10 cellular contexts compared by ENCODE assay signal in the genomic region with DNA sequence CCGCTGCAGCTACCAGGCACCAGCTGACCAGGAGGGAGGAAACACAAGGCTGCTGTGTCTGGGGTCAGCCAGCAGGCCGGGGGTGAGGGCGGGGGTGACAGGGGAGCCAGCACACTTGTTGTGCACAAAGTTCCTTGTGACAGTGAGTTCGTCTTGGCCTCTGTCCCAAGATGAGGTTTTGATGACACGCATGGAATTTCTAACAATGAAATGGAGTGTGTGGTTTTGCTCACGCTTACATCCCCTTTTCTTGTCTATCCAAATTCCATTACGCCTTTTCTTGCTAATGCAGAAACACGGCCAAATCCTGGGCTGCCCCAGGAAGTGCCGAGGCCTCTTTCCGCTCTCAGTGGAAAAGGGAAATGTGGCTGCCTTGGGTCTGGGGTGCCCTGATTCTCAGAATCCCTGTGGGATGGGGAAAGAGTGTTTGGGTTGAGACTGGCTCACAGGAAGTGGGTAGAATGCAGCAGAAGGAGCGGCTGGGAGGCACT.
DNase-seq lines count a peak whose midpoint lies in the region; ATAC-seq, FAIRE-seq and TF ChIP-seq lines count a peak whose summit lies in the region.
"Had no signal": no experiment of that assay in that cellular context is flagged by ENCODE, and none has a peak within 500 bp of the region (broad histone marks: within the 10 kb centered on the region; RNA-seq: fewer than 3 reads in every experiment).

No MANE protein-coding gene starts in this region.

- POLR2A ChIA-PET in K562 (lab: Yijun Ruan, JAX), result no interaction called here

- no peaks in the 10 kb centered on the region for H3K9me1 ChIP-seq in K562 (ENCODE audit: control insufficient read depth, insufficient read depth, low read length)

- no peak for ATAC-seq in K562
- ATAC-seq in right lobe of liver, result peak; percentile 13 to 52 (median 38)
- ATAC-seq in GM19328 (IDR thresholded peaks at IDR 0.05; ENCODE audit: unreplicated experiment), result no peak
- ATAC-seq: T-cell had no signal

- H2AFZ ChIP-seq in K562 (ENCODE audit: low read depth, low read length), result no peak overlapping the region

- no peak for TF ChIP-seq RAD21 in K562 (CRISPR knock-in tag; conservative IDR thresholded peaks at IDR 0.05 in 1 of 2, IDR thresholded peaks at IDR 0.05 in 1 of 2)

- TF ChIP-seq EP300 in K562 (IDR thresholded peaks at IDR 0.05; ENCODE audit: low read length), result no peak

- no TSS peak for BruUV-seq in K562 (replicated peaks; lab: Mats Ljungman, UMichigan)

- CTCF ChIA-PET in K562 (lab: Yijun Ruan, JAX; ENCODE audit: low intra/inter-chr PET ratio), result no interaction called here

- H3K4me3 ChIP-seq in K562, result no peak overlapping the region
- H3K4me3 ChIP-seq in right lobe of liver, result no peak overlapping the region
- H3K4me3 ChIP-seq in tibial artery, result no peak overlapping the region
- H3K4me3 ChIP-seq: HAP-1 had no signal

- TF ChIP-seq POLR2A in K562 (conservative IDR thresholded peaks at IDR 0.05) (no peak), right lobe of liver (IDR thresholded peaks at IDR 0.05) (no peak)

- in situ Hi-C loops in K562 (cut with MboI), result no loop called here

- peaks cover 0 to 27% of the 10 kb centered on the region in 2 experiments; a peak in 3 of 5 replicates for H3K4me1 ChIP-seq in K562 (replicated peaks in 1 of 2; ENCODE audit: control insufficient read depth in 2 of 2, insufficient read depth in 2 of 2, low read length in 2 of 2)
- peaks cover 0 to 24% (median 12%) of the 10 kb centered on the region in 4 donors for H3K4me1 ChIP-seq in right lobe of liver
- H3K4me1 ChIP-seq in tibial artery, result peaks cover 12 to 45% (median 28%) of the 10 kb centered on the region in 4 donors

- TF ChIP-seq CTCF in K562 (IDR thresholded peaks at IDR 0.05 in 2 of 3, conservative IDR thresholded peaks at IDR 0.05 in 1 of 3; ENCODE audit: insufficient read depth in 2 of 3, low read depth in 1 of 3, low read length in 3 of 3) (no peak), right lobe of liver (IDR thresholded peaks at IDR 0.05) (no peak), tibial artery (IDR thresholded peaks at IDR 0.05) (no peak)

- DNase-seq in M059J (ENCODE audit: low read depth) (peak; percentile 96), K562 (ENCODE audit: extremely low read depth in 1 of 4, low spot score in 3 of 4) (no peak), right lobe of liver (peak; percentile 75 to 86 (median 82)), tibial artery (peak; percentile 89 to 90), NCI-H2171 treated with DMSO at 0.1 percent for 48 hours (lab: John Stamatoyannopoulos, UW) (no peak), KG1 (lab: John Stamatoyannopoulos, UW) (no peak)
- DNase-seq: stimulated activated naive CD4-positive, alpha-beta T cell had no signal

- H3K4me2 ChIP-seq in K562 (ENCODE audit: insufficient read depth, low read length), result no peak overlapping the region

- H4K20me1 ChIP-seq in K562 (replicated peaks; ENCODE audit: control insufficient read depth, insufficient read depth, low read length), result no peaks in the 10 kb centered on the region

- no peak overlapping the region for H3K9ac ChIP-seq in K562 (ENCODE audit: insufficient read depth in 1 of 2, low read depth in 2 of 2, low read length in 2 of 2)

- H3K9me3 ChIP-seq in K562 (replicated peaks; ENCODE audit: control insufficient read depth, insufficient read depth, low read depth, low read length), result no peaks in the 10 kb centered on the region; the same call in 1 of the 2 replicates
- H3K9me3 ChIP-seq in right lobe of liver, result no peaks in the 10 kb centered on the region
- no peaks in the 10 kb centered on the region for H3K9me3 ChIP-seq in tibial artery
- H3K9me3 ChIP-seq: HAP-1 had no signal

- WGBS in K562 (ENCODE audit: insufficient coverage, low coverage, missing lambda C conversion rate), result 32% methylated on average over 11 of the region's 11 CpGs
- WGBS in right lobe of liver (ENCODE audit: insufficient coverage, low coverage, low lambda C conversion rate, missing lambda C conversion rate), result 64% methylated on average over 6 of the region's 11 CpGs

- intact Hi-C loops in K562 (cut with micrococcal nuclease), result no loop called here
- intact Hi-C loops in right lobe of liver (cut with DNase I), result no loop called here
- intact Hi-C loops in tibial artery (cut with DNase I; ENCODE audit: low total_unique reads), result no loop called here

- H3K27me3 ChIP-seq in K562 (ENCODE audit: control insufficient read depth in 2 of 2, insufficient read depth in 2 of 2, low read length in 2 of 2) (0 out of 5 replicates have a peak, but pooled peaks cover 0 to 8% of the 10 kb centered on the region in 2 experiments), right lobe of liver (no peaks in the 10 kb centered on the region), tibial artery (no peaks in the 10 kb centered on the region)

- H3K79me2 ChIP-seq in K562 (ENCODE audit: control insufficient read depth, insufficient read depth, low read length), result no peaks in the 10 kb centered on the region

- H3K36me3 ChIP-seq in K562 (ENCODE audit: control insufficient read depth, insufficient read depth, low read length) (no peaks in the 10 kb centered on the region), right lobe of liver (no peaks in the 10 kb centered on the region), tibial artery (no peaks in the 10 kb centered on the region)
- H3K36me3 ChIP-seq: HAP-1 had no signal

- no peak for FAIRE-seq in K562 (lab: Jason Lieb, UNC)

- H3K27ac ChIP-seq in K562 (ENCODE audit: extremely low read depth, low read depth, low read length), result no peak overlapping the region
- peak overlapping the region; percentile 56 to 73 (median 60) for H3K27ac ChIP-seq in right lobe of liver
- peak overlapping the region; percentile 6 to 9 for H3K27ac ChIP-seq in tibial artery

TF ChIP-seq in K562, 482 proteins besides CTCF, POLR2A, EP300 and RAD21:
- TF ChIP-seq ZNF263 (CRISPR knock-in tag; IDR thresholded peaks at IDR 0.05; ENCODE audit: borderline replicate concordance) (no peak), ZNF431 (CRISPR knock-in tag; IDR thresholded peaks at IDR 0.05) (no peak)
- TF ChIP-seq, protein P1, sequence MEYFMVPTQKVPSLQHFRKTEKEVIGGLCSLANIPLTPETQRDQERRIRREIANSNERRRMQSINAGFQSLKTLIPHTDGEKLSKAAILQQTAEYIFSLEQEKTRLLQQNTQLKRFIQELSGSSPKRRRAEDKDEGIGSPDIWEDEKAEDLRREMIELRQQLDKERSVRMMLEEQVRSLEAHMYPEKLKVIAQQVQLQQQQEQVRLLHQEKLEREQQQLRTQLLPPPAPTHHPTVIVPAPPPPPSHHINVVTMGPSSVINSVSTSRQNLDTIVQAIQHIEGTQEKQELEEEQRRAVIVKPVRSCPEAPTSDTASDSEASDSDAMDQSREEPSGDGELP (CRISPR knock-in tag; IDR thresholded peaks at IDR 0.05; ENCODE audit: borderline replicate concordance), result peak; percentile 27; the same call in 1 of the 2 replicates

Comparison
In these comparisons a context has a peak if more than half of its experiments do, and no peak if none do; other contexts are left out.
1. DNase-seq: peak in M059J (single experiment), right lobe of liver (3 of 3) and tibial artery (2 of 2); none in K562 (0 of 4), NCI-H2171 treated with DMSO at 0.1 percent for 48 hours (single experiment) and KG1 (single experiment).
2. ATAC-seq: peak in right lobe of liver (4 of 4); none in K562 (single experiment) and GM19328 (single experiment).